ENCODE assay signal across 1 cellular context in genomic region chr9:87372401-87372851, GRCh38.
TF ChIP-seq lines count a peak whose summit lies in the region.

No MANE protein-coding gene starts in this region.

TF ChIP-seq in HEK293, 187 proteins besides CTCF, POLR2A, EP300 and RAD21 (continued from another document):
- 0 out of 2 replicates have a peak, but pooled peaks have one; percentile 20 for TF ChIP-seq PRDM6 (tag by site-specific recombination; IDR thresholded peaks at IDR 0.05)
- TF ChIP-seq ZNF626 (tag by site-specific recombination; IDR thresholded peaks at IDR 0.05): no peak
- no peak for TF ChIP-seq BCL11A (tag by site-specific recombination; IDR thresholded peaks at IDR 0.05; ENCODE audit: low read depth)
- 0 out of 2 replicates have a peak, but pooled peaks have one; percentile 53 for TF ChIP-seq ZNF561 (tag by site-specific recombination; IDR thresholded peaks at IDR 0.05; ENCODE audit: borderline replicate concordance)
- TF ChIP-seq ZIC2 (tag by site-specific recombination; IDR thresholded peaks at IDR 0.05): peak; percentile 27; the same call in 1 of the 2 replicates
